In genomic region chr3:33718595-33718907, GRCh38 we compare ENCODE assay signal across 8 cellular contexts. TPM values are rescaled to one million over a fixed set of nuclear protein-coding genes. Genes with fewer than 3 reads are reported as not detected.
A peak's percentile ranks its signal among the peaks of the same experiment; 100 is the strongest.
DNase-seq lines count a peak whose midpoint lies in the region; ATAC-seq, FAIRE-seq and TF ChIP-seq lines count a peak whose summit lies in the region.

No MANE protein-coding gene starts in this region.

- no peak for TF ChIP-seq POLR2A in GM12892 (IDR thresholded peaks at IDR 0.05; ENCODE audit: low read depth, low read length)

- intact Hi-C loops in left ventricle myocardium superior (cut with micrococcal nuclease) = loop anchor here (10.0 kb wide), 1 partner anchor 76 kb away; the partner anchor contains the start of gene PDCD6IP

- no peak overlapping the region for H3K4me3 Mint-ChIP-seq in activated T-cell treated with anti-CD3 and anti-CD28 coated beads, Interleukin-2, amount 50 U/mL, for 24 hours
- no peak overlapping the region for H3K4me3 Mint-ChIP-seq in stimulated activated effector memory CD8-positive, alpha-beta T cell treated with anti-CD3 and anti-CD28 coated beads, Interleukin-12 subunit alpha, Interleukin-12 subunit beta, amount 100 ng/mL, for 72 hours

- no peaks in the 10 kb centered on the region for H3K9me3 ChIP-seq in WERI-Rb-1 (ENCODE audit: severe bottlenecking)

- H3K27ac Mint-ChIP-seq in activated T-cell treated with anti-CD3 and anti-CD28 coated beads, Interleukin-2, amount 50 U/mL, for 24 hours = peak overlapping the region; percentile 95
- peak overlapping the region; percentile 92 for H3K27ac Mint-ChIP-seq in stimulated activated effector memory CD8-positive, alpha-beta T cell treated with anti-CD3 and anti-CD28 coated beads, Interleukin-12 subunit alpha, Interleukin-12 subunit beta, amount 100 ng/mL, for 72 hours

- H3K36me3 Mint-ChIP-seq in activated T-cell treated with anti-CD3 and anti-CD28 coated beads, Interleukin-2, amount 50 U/mL, for 24 hours (ENCODE audit: low read depth) = peaks cover 17% of the 10 kb centered on the region
- H3K36me3 Mint-ChIP-seq in stimulated activated effector memory CD8-positive, alpha-beta T cell treated with anti-CD3 and anti-CD28 coated beads, Interleukin-12 subunit alpha, Interleukin-12 subunit beta, amount 100 ng/mL, for 72 hours = no peaks in the 10 kb centered on the region

- FAIRE-seq in GM12892 (lab: Jason Lieb, UNC) = no peak

- TF ChIP-seq CTCF in WERI-Rb-1 (IDR thresholded peaks at IDR 0.05; ENCODE audit: low read depth, low read length) = no peak

- DNase-seq in activated T-cell treated with anti-CD3 and anti-CD28 coated beads, Interleukin-2, amount 50 U/mL, for 24 hours = peak; percentile 34
- no peak for DNase-seq in activated T-cell treated with anti-CD3 and anti-CD28 coated beads, Interleukin-2, amount 50 U/mL, for 48 hours
- DNase-seq in WERI-Rb-1 = no peak
- DNase-seq in left ventricle myocardium superior = no peak
- DNase-seq in stimulated activated effector memory CD8-positive, alpha-beta T cell treated with anti-CD3 and anti-CD28 coated beads, Interleukin-12 subunit alpha, Interleukin-12 subunit beta, amount 100 ng/mL, for 72 hours (ENCODE audit: low spot score in 2 of 2) = no peak
- no peak for DNase-seq in NOMO-1 treated with dmso at 0.1 percent for 144 hours (lab: John Stamatoyannopoulos, UW; ENCODE audit: unreplicated experiment)
- no peak for DNase-seq in GM12892 (ENCODE audit: insufficient read length)
- DNase-seq in effector CD4-positive, alpha-beta T cell = no peak

- H3K27me3 Mint-ChIP-seq in activated T-cell treated with anti-CD3 and anti-CD28 coated beads, Interleukin-2, amount 50 U/mL, for 24 hours = no peaks in the 10 kb centered on the region

- H3K27me3 ChIP-seq in WERI-Rb-1 (ENCODE audit: insufficient read depth, low read depth, severe bottlenecking) = no peaks in the 10 kb centered on the region

- H3K4me3 ChIP-seq in WERI-Rb-1 (ENCODE audit: low read depth, low read length) = peak overlapping the region; percentile 91

- H3K4me1 Mint-ChIP-seq in activated T-cell treated with anti-CD3 and anti-CD28 coated beads, Interleukin-2, amount 50 U/mL, for 24 hours (ENCODE audit: low read depth) = peaks cover 13% of the 10 kb centered on the region
- no peaks in the 10 kb centered on the region for H3K4me1 Mint-ChIP-seq in stimulated activated effector memory CD8-positive, alpha-beta T cell treated with anti-CD3 and anti-CD28 coated beads, Interleukin-12 subunit alpha, Interleukin-12 subunit beta, amount 100 ng/mL, for 72 hours

- H3K9me3 Mint-ChIP-seq in activated T-cell treated with anti-CD3 and anti-CD28 coated beads, Interleukin-2, amount 50 U/mL, for 24 hours = no peaks in the 10 kb centered on the region
- H3K9me3 Mint-ChIP-seq in stimulated activated effector memory CD8-positive, alpha-beta T cell treated with anti-CD3 and anti-CD28 coated beads, Interleukin-12 subunit alpha, Interleukin-12 subunit beta, amount 100 ng/mL, for 72 hours = no peaks in the 10 kb centered on the region

- no peaks in the 10 kb centered on the region for H3K36me3 ChIP-seq in WERI-Rb-1

- peak overlapping the region; percentile 87 for H3K27ac ChIP-seq in WERI-Rb-1

- ATAC-seq in left ventricle myocardium superior = peak; percentile 5
- ATAC-seq in stimulated activated effector memory CD8-positive, alpha-beta T cell treated with anti-CD3 and anti-CD28 coated beads, Interleukin-12 subunit alpha, Interleukin-12 subunit beta, amount 100 ng/mL, for 72 hours = no peak

RNA-seq across cellular contexts. Expression of gene CLASP2, which starts 0.5 kb away (rescaled TPM):
- 88.1 TPM for total RNA-seq in left ventricle myocardium superior
- polyA plus RNA-seq in GM12892 (2012; ENCODE audit: missing spikeins) = 13.6 TPM
